11 cellular contexts compared by ENCODE assay signal in the genomic region with DNA sequence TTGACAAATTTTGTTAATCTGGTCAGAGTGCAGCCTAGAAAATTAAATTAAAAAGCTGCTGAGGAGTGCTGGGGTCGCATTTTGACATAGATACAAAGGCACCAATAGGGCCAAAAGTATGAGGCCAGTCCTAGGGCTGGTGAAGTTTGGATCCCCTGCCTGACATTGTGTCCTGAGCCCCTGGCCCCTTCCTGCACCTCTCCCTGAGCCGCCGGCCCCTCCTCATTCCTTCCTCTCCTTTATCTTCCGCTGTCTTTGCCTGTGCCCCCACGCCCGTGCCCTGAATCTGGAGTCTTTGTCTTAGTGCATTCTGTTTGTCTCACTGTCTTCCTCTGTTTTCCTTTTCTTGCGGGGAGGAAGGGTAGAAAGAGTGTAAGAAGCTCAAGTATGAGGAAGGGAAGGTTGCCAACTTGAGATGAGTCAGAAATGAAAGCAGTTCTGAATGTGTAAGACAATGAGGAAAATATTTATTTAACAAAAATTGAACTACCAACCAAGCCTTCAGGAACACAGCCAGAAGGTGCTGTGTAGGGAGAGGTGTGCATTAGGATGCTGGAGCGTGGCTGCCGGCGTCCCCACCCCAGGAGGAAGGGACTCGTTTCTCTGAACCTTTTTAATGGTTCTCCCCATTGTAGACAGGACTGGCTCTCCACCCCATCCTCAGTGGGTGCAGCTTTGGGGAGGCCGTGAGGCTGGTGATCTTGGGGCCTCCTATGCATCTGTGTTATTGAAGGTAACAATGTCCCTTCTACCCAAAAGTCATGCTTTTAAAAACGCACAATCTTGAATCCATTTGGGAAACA.
A peak's percentile ranks its signal among the peaks of the same experiment; 100 is the strongest.
DNase-seq lines count a peak whose midpoint lies in the region; ATAC-seq, FAIRE-seq and TF ChIP-seq lines count a peak whose summit lies in the region.
"Had no signal": no experiment of that assay in that cellular context is flagged by ENCODE, and none has a peak within 500 bp of the region (broad histone marks: within the 10 kb centered on the region; RNA-seq: fewer than 3 reads in every experiment).

No MANE protein-coding gene starts in this region.

- no peak for FAIRE-seq in urothelium cell line (lab: Jason Lieb, UNC)

- ATAC-seq in Right ventricle myocardium inferior (no peak), lung (ENCODE audit: insufficient read depth, low FRiP score) (peak; percentile 9), HG02973 (IDR thresholded peaks at IDR 0.05; ENCODE audit: unreplicated experiment) (no peak)

- H3K27ac ChIP-seq in right atrium auricular region (no peak overlapping the region), breast epithelium (peak overlapping the region; percentile 69 to 83), lung (ENCODE audit: low read depth in 1 of 2, low read length in 1 of 2) (peak overlapping the region in 1 of 2 donors; percentile 83), colonic mucosa (no peak overlapping the region)
- H3K27ac ChIP-seq: cardiac muscle cell had no signal

- no peaks in the 10 kb centered on the region for H3K27me3 ChIP-seq in right atrium auricular region
- H3K27me3 ChIP-seq in breast epithelium = no peaks in the 10 kb centered on the region
- no peaks in the 10 kb centered on the region for H3K27me3 ChIP-seq in lung (ENCODE audit: control insufficient read depth, insufficient read depth)
- H3K27me3 ChIP-seq in colonic mucosa = no peaks in the 10 kb centered on the region
- H3K27me3 ChIP-seq: cardiac muscle cell had no signal

- no peaks in the 10 kb centered on the region for H3K36me3 ChIP-seq in right atrium auricular region
- H3K36me3 ChIP-seq in breast epithelium = no peaks in the 10 kb centered on the region
- H3K36me3 ChIP-seq in lung (ENCODE audit: control insufficient read depth in 2 of 2, insufficient read depth in 2 of 2, low read length in 2 of 2) = no peaks in the 10 kb centered on the region
- no peaks in the 10 kb centered on the region for H3K36me3 ChIP-seq in colonic mucosa
- H3K36me3 ChIP-seq: cardiac muscle cell had no signal

- intact Hi-C loops in Right ventricle myocardium inferior (cut with DNase I) (no loop called here), breast epithelium (cut with DNase I; ENCODE audit: low total_unique reads) (no loop called here), colonic mucosa (cut with DNase I) (no loop called here)

- H3K4me3 ChIP-seq in right atrium auricular region (no peak overlapping the region), breast epithelium (peak overlapping the region in 1 of 3 donors; percentile 32), lung (no peak overlapping the region), colonic mucosa (no peak overlapping the region)
- H3K4me3 ChIP-seq: cardiac muscle cell had no signal

- peaks cover 0 to 6% of the 10 kb centered on the region in 2 donors for H3K4me1 ChIP-seq in right atrium auricular region
- H3K4me1 ChIP-seq in breast epithelium = no peaks in the 10 kb centered on the region
- H3K4me1 ChIP-seq in lung (ENCODE audit: control insufficient read depth in 2 of 2, insufficient read depth in 2 of 2, low read length in 2 of 2) = peaks cover 0 to 11% of the 10 kb centered on the region in 2 donors
- no peaks in the 10 kb centered on the region for H3K4me1 ChIP-seq in colonic mucosa

- TF ChIP-seq CTCF in right atrium auricular region (IDR thresholded peaks at IDR 0.05) (no peak), breast epithelium (IDR thresholded peaks at IDR 0.05) (no peak), lung (IDR thresholded peaks at IDR 0.05; ENCODE audit: control extremely low read depth, extremely low read depth) (no peak), colonic mucosa (IDR thresholded peaks at IDR 0.05) (no peak)

- WGBS in lung, 2 donors = 44 to 58% methylated on average over 13 of the region's 13 CpGs

- no peaks in the 10 kb centered on the region for H3K9me3 ChIP-seq in right atrium auricular region
- H3K9me3 ChIP-seq in breast epithelium = no peaks in the 10 kb centered on the region
- H3K9me3 ChIP-seq in lung (ENCODE audit: control insufficient read depth in 2 of 2, insufficient read depth in 1 of 2, low read length in 1 of 2) = no peaks in the 10 kb centered on the region
- no peaks in the 10 kb centered on the region for H3K9me3 ChIP-seq in colonic mucosa

- H3K9ac ChIP-seq in colonic mucosa (ENCODE audit: low read depth in 2 of 2, low read length in 2 of 2) = peak overlapping the region in 1 of 2 donors; percentile 21

- DNase-seq in right atrium auricular region (ENCODE audit: low spot score) = peak; percentile 54
- DNase-seq in Right ventricle myocardium inferior (ENCODE audit: missing footprints) = no peak
- DNase-seq in breast epithelium (ENCODE audit: low spot score in 2 of 2) = no peak
- no peak for DNase-seq in lung (ENCODE audit: low spot score)
- peak; percentile 52 for DNase-seq in urothelium cell line (ENCODE audit: low spot score)
- DNase-seq in globus pallidus (ENCODE audit: low spot score) = no peak
- no peak for DNase-seq in colonic mucosa
- DNase-seq: CD4-positive, CD25-positive, alpha-beta regulatory T cell; NCI-H510A had no signal

- no peak for TF ChIP-seq POLR2A in breast epithelium (IDR thresholded peaks at IDR 0.05)

Comparison
In these comparisons a context has a peak if more than half of its experiments do, and no peak if none do; other contexts are left out.
1. DNase-seq: peak in right atrium auricular region (single experiment) and urothelium cell line (single experiment); none in Right ventricle myocardium inferior (single experiment), breast epithelium (0 of 2), lung (single experiment), globus pallidus (single experiment) and colonic mucosa (single experiment).
2. H3K27ac ChIP-seq: peak in breast epithelium (2 of 2); none in right atrium auricular region (0 of 2) and colonic mucosa (single experiment).